In genomic region chr2:224865016-224865415, GRCh38 we compare ENCODE assay signal across 20 cellular contexts.
DNase-seq lines count a peak whose midpoint lies in the region; ATAC-seq and TF ChIP-seq lines count a peak whose summit lies in the region.
"Had no signal": no experiment of that assay in that cellular context is flagged by ENCODE, and none has a peak within 500 bp of the region (broad histone marks: within the 10 kb centered on the region; RNA-seq: fewer than 3 reads in every experiment).

No MANE protein-coding gene starts in this region.

- no peak overlapping the region for H3K4me2 ChIP-seq in GM23248 (ENCODE audit: unreplicated experiment)
- H3K4me2 ChIP-seq: KMS-11, smooth muscle cell had no signal

- peaks cover 23% of the 10 kb centered on the region for H3K4me1 ChIP-seq in GM23248 (ENCODE audit: insufficient read depth)
- no peaks in the 10 kb centered on the region for H3K4me1 ChIP-seq in Caco-2
- H3K4me1 ChIP-seq: psoas muscle had no signal

- intact Hi-C loops in activated naive CD4-positive, alpha-beta T cell treated with anti-CD3 and anti-CD28 coated beads for 36 hours (cut with micrococcal nuclease), result no loop called here
- intact Hi-C loops in Caco-2 (cut with micrococcal nuclease; ENCODE audit: unreplicated experiment), result no loop called here

- H3K27me3 ChIP-seq in GM23248 (replicated peaks; ENCODE audit: insufficient read depth) (no peaks in the 10 kb centered on the region), Caco-2 (replicated peaks; ENCODE audit: control insufficient read depth, insufficient read depth, low read length) (no peaks in the 10 kb centered on the region)

- TF ChIP-seq CTCF in retinal pigment epithelial cell (conservative IDR thresholded peaks at IDR 0.05; ENCODE audit: low read depth, low read length) (no peak), Caco-2 (IDR thresholded peaks at IDR 0.05; ENCODE audit: insufficient read depth in 1 of 2, low read depth in 1 of 2, low read length in 1 of 2, severe bottlenecking in 1 of 2, unreplicated experiment in 1 of 2) (no peak)

- in situ Hi-C loops in GM23248 (cut with MboI), result no loop called here

- CTCF ChIA-PET in activated naive CD4-positive, alpha-beta T cell treated with anti-CD3 and anti-CD28 coated beads for 36 hours (lab: Charles Lee), result no interaction called here
- CTCF ChIA-PET in Caco-2 (lab: Charles Lee), result no interaction called here

- no peak for ATAC-seq in HG03442 (IDR thresholded peaks at IDR 0.05; ENCODE audit: unreplicated experiment)
- ATAC-seq: psoas muscle; stimulated activated memory B cell treated with anti-CD40 and anti-IgM and Interleukin-4, amounts not matched to agents 10 μg/mL and 1 μg/mL and 100 μg/mL, for 72 hours had no signal

- no peak overlapping the region for H2AFZ ChIP-seq in GM23248

- no peaks in the 10 kb centered on the region; the same call in 1 of the 2 replicates for H3K79me2 ChIP-seq in GM23248 (ENCODE audit: insufficient read depth)

- H3K9me3 Mint-ChIP-seq in activated naive CD4-positive, alpha-beta T cell treated with anti-CD3 and anti-CD28 coated beads, Interleukin-2, amount 50 U/mL, for 24 hours, result no peaks in the 10 kb centered on the region
- no peaks in the 10 kb centered on the region for H3K9me3 Mint-ChIP-seq in activated naive CD4-positive, alpha-beta T cell treated with anti-CD3 and anti-CD28 coated beads for 36 hours
- H3K9me3 Mint-ChIP-seq in Caco-2 (ENCODE audit: unreplicated experiment), result no peaks in the 10 kb centered on the region
- H3K9me3 Mint-ChIP-seq: stimulated activated memory B cell treated with anti-CD40 and anti-IgM and Interleukin-4, amounts not matched to agents 10 μg/mL and 1 μg/mL and 100 μg/mL, for 72 hours had no signal

- no peak overlapping the region for H3K4me3 Mint-ChIP-seq in activated naive CD4-positive, alpha-beta T cell treated with anti-CD3 and anti-CD28 coated beads, Interleukin-2, amount 50 U/mL, for 24 hours
- no peak overlapping the region for H3K4me3 Mint-ChIP-seq in activated naive CD4-positive, alpha-beta T cell treated with anti-CD3 and anti-CD28 coated beads for 36 hours
- H3K4me3 Mint-ChIP-seq in Caco-2 (ENCODE audit: unreplicated experiment), result no peak overlapping the region
- H3K4me3 Mint-ChIP-seq: stimulated activated memory B cell treated with anti-CD40 and anti-IgM and Interleukin-4, amounts not matched to agents 10 μg/mL and 1 μg/mL and 100 μg/mL, for 72 hours had no signal

- H3K36me3 Mint-ChIP-seq in activated naive CD4-positive, alpha-beta T cell treated with anti-CD3 and anti-CD28 coated beads, Interleukin-2, amount 50 U/mL, for 24 hours, result peaks cover 27% of the 10 kb centered on the region
- peaks cover 51% of the 10 kb centered on the region for H3K36me3 Mint-ChIP-seq in activated naive CD4-positive, alpha-beta T cell treated with anti-CD3 and anti-CD28 coated beads for 36 hours (ENCODE audit: low read depth)
- H3K36me3 Mint-ChIP-seq in Caco-2 (ENCODE audit: insufficient read depth, unreplicated experiment), result no peaks in the 10 kb centered on the region

- H3K27ac Mint-ChIP-seq in activated naive CD4-positive, alpha-beta T cell treated with anti-CD3 and anti-CD28 coated beads, Interleukin-2, amount 50 U/mL, for 24 hours, result peak overlapping the region; percentile 38
- no peak overlapping the region for H3K27ac Mint-ChIP-seq in activated naive CD4-positive, alpha-beta T cell treated with anti-CD3 and anti-CD28 coated beads for 36 hours
- no peak overlapping the region for H3K27ac Mint-ChIP-seq in Caco-2 (ENCODE audit: unreplicated experiment)
- H3K27ac Mint-ChIP-seq: stimulated activated memory B cell treated with anti-CD40 and anti-IgM and Interleukin-4, amounts not matched to agents 10 μg/mL and 1 μg/mL and 100 μg/mL, for 72 hours had no signal

- no peaks in the 10 kb centered on the region for H4K20me1 ChIP-seq in GM23248 (ENCODE audit: insufficient read depth)

- peaks cover 11% of the 10 kb centered on the region for H3F3A ChIP-seq in GM23248 (ENCODE audit: insufficient read depth)

- POLR2A ChIA-PET in Caco-2 (lab: Charles Lee), result no interaction called here

- DNase-seq in activated naive CD4-positive, alpha-beta T cell treated with anti-CD3 and anti-CD28 coated beads for 36 hours, result no peak
- DNase-seq in GM23248 (peak; percentile 32), dedifferentiated amniotic fluid mesenchymal stem cell (ENCODE audit: extremely low spot score) (peak; percentile 52), retinal pigment epithelial cell (ENCODE audit: low read depth) (peak; percentile 72), COLO668 (lab: John Stamatoyannopoulos, UW; ENCODE audit: unreplicated experiment) (no peak), Caco-2 (no peak)
- DNase-seq: activated CD4-positive, alpha-beta T cell treated with anti-CD3 and anti-CD28 coated beads for 48 hours; activated effector memory CD4-positive, alpha-beta T cell treated with Interleukin-2 at 50 U/mL for 16 hours; central memory CD4-positive, alpha-beta T cell; COR-L47; DND-41; hippocampal formation; NCI-H146; psoas muscle had no signal

- no peaks in the 10 kb centered on the region for H3K27me3 Mint-ChIP-seq in activated naive CD4-positive, alpha-beta T cell treated with anti-CD3 and anti-CD28 coated beads, Interleukin-2, amount 50 U/mL, for 24 hours
- H3K27me3 Mint-ChIP-seq in activated naive CD4-positive, alpha-beta T cell treated with anti-CD3 and anti-CD28 coated beads for 36 hours (ENCODE audit: low read depth), result no peaks in the 10 kb centered on the region
- H3K27me3 Mint-ChIP-seq in Caco-2 (ENCODE audit: insufficient read depth, unreplicated experiment), result peaks cover 10% of the 10 kb centered on the region
- H3K27me3 Mint-ChIP-seq: stimulated activated memory B cell treated with anti-CD40 and anti-IgM and Interleukin-4, amounts not matched to agents 10 μg/mL and 1 μg/mL and 100 μg/mL, for 72 hours had no signal

- H3K36me3 ChIP-seq in GM23248 (ENCODE audit: low read depth), result peaks cover 37% of the 10 kb centered on the region
- no peaks in the 10 kb centered on the region for H3K36me3 ChIP-seq in Caco-2 (ENCODE audit: control insufficient read depth, insufficient read depth, low read length)
- H3K36me3 ChIP-seq: thoracic aorta had no signal

- H3K4me3 ChIP-seq in GM23248 (no peak overlapping the region), retinal pigment epithelial cell (ENCODE audit: low read length) (no peak overlapping the region), Caco-2 (ENCODE audit: low read depth, low read length) (no peak overlapping the region)
- H3K4me3 ChIP-seq: psoas muscle, smooth muscle cell, thoracic aorta had no signal

- H3K9me2 ChIP-seq in GM23248 (ENCODE audit: insufficient read depth), result no peaks in the 10 kb centered on the region

- no peak overlapping the region for H3K9ac ChIP-seq in GM23248
- H3K9ac ChIP-seq: KMS-11 had no signal

- no TSS peak for BruUV-seq in Caco-2 (replicated peaks; lab: Mats Ljungman, UMichigan)

- H3K4me1 Mint-ChIP-seq in activated naive CD4-positive, alpha-beta T cell treated with anti-CD3 and anti-CD28 coated beads, Interleukin-2, amount 50 U/mL, for 24 hours, result peaks cover 8% of the 10 kb centered on the region
- H3K4me1 Mint-ChIP-seq in activated naive CD4-positive, alpha-beta T cell treated with anti-CD3 and anti-CD28 coated beads for 36 hours (ENCODE audit: low read depth), result peaks cover under 1% of the 10 kb centered on the region
- H3K4me1 Mint-ChIP-seq in Caco-2 (ENCODE audit: low read depth, unreplicated experiment), result no peaks in the 10 kb centered on the region

- H3K9me3 ChIP-seq in GM23248 (ENCODE audit: low read depth) (no peaks in the 10 kb centered on the region), Caco-2 (no peaks in the 10 kb centered on the region)
- H3K9me3 ChIP-seq: thoracic aorta had no signal

- no peak overlapping the region; the same call in 1 of the 2 replicates for H3K27ac ChIP-seq in GM23248
- H3K27ac ChIP-seq: KMS-11, psoas muscle, thoracic aorta had no signal

- WGBS in GM23248 (ENCODE audit: low coverage in 1 of 2, low lambda C conversion rate in 2 of 2, missing lambda C conversion rate in 2 of 2), 2 experiments, result 38 to 45% methylated on average over 2 of the region's 2 CpGs

Comparison
In these comparisons a context has a peak if more than half of its experiments do, and no peak if none do; other contexts are left out.
1. DNase-seq: peak in GM23248 (single experiment), dedifferentiated amniotic fluid mesenchymal stem cell (single experiment) and retinal pigment epithelial cell (single experiment); none in activated naive CD4-positive, alpha-beta T cell treated with anti-CD3 and anti-CD28 coated beads for 36 hours (single experiment), COLO668 (single experiment) and Caco-2 (0 of 2).